Comparison of ENCODE assay signal across 6 cellular contexts in genomic region chr1:245921417-245921816, GRCh38.
"Had no signal": no experiment of that assay in that cellular context is flagged by ENCODE, and none has a peak within 500 bp of the region (broad histone marks: within the 10 kb centered on the region; RNA-seq: fewer than 3 reads in every experiment).

No MANE protein-coding gene starts in this region.

- H3K27ac ChIP-seq: HL-60, KMS-11 had no signal

- FAIRE-seq: HTR-8/SVneo had no signal

- H3K9ac ChIP-seq: KMS-11 had no signal

- DNase-seq: IMR-90, KBM-7, KG1 had no signal

- H3K4me2 ChIP-seq: KMS-11 had no signal
